2 cellular contexts compared by ENCODE assay signal in the genomic region with DNA sequence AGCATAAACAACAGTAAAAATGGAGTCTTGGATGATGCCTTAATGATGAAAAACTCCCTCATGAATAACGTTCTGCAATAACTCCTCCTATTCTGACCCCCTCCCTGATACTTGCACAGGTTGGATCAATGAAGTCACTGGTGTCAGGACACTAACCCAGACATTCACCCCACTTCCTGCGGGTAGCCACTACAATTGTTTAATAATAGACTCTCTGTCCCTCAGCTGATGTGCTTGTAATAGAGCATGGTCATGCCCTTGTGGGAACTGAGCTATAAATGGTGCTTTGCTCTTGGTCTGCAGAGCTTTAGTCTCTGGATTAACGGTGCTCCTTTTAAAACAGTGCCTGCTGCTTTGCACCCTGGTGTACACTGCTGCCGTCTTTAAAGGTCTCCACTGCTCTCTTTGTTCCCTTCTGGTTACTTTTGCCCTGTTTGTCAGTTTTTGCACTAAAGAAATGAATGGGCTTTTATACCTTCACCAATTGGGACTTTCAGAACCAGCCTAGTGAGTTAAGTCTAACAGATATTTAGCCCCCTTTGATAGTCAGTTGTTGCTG.
TF ChIP-seq lines count a peak whose summit lies in the region.

No MANE protein-coding gene starts in this region.

TF ChIP-seq in IMR-90, 13 proteins besides CTCF, POLR2A, EP300 and RAD21:
- TF ChIP-seq CHD1 (IDR thresholded peaks at IDR 0.05; ENCODE audit: low read depth, low read length) (no peak), MAFK (IDR thresholded peaks at IDR 0.05; ENCODE audit: low read depth, low read length) (no peak), SMC3 (IDR thresholded peaks at IDR 0.05; ENCODE audit: low read depth, low read length) (no peak), RFX5 (IDR thresholded peaks at IDR 0.05; ENCODE audit: low read depth, low read length) (no peak)
- TF ChIP-seq, protein P1, sequence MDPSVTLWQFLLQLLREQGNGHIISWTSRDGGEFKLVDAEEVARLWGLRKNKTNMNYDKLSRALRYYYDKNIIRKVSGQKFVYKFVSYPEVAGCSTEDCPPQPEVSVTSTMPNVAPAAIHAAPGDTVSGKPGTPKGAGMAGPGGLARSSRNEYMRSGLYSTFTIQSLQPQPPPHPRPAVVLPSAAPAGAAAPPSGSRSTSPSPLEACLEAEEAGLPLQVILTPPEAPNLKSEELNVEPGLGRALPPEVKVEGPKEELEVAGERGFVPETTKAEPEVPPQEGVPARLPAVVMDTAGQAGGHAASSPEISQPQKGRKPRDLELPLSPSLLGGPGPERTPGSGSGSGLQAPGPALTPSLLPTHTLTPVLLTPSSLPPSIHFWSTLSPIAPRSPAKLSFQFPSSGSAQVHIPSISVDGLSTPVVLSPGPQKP (IDR thresholded peaks at IDR 0.05; ENCODE audit: borderline replicate concordance, low read depth, low read length), result no peak
- TF ChIP-seq, protein P2, sequence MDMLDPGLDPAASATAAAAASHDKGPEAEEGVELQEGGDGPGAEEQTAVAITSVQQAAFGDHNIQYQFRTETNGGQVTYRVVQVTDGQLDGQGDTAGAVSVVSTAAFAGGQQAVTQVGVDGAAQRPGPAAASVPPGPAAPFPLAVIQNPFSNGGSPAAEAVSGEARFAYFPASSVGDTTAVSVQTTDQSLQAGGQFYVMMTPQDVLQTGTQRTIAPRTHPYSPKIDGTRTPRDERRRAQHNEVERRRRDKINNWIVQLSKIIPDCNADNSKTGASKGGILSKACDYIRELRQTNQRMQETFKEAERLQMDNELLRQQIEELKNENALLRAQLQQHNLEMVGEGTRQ (IDR thresholded peaks at IDR 0.05; ENCODE audit: low read depth, low read length), result no peak

TF ChIP-seq in HepG2, 621 proteins besides CTCF, POLR2A, EP300 and RAD21:
- TF ChIP-seq ZNF788 (CRISPR knock-in tag; IDR thresholded peaks at IDR 0.05; ENCODE audit: borderline replicate concordance) (no peak), PTBP1 (IDR thresholded peaks at IDR 0.05; ENCODE audit: low read depth, low read length, poor library complexity, severe bottlenecking) (no peak), HNRNPH1 (optimal IDR thresholded peaks at IDR 0.05; ENCODE audit: low read depth, low read length) (no peak), GTF3A (CRISPR knock-in tag; conservative IDR thresholded peaks at IDR 0.05) (no peak), ZNF629 (CRISPR knock-in tag; conservative IDR thresholded peaks at IDR 0.05) (no peak), DNMT1 (CRISPR knock-in tag; IDR thresholded peaks at IDR 0.05) (no peak), ZNF10 (CRISPR knock-in tag; IDR thresholded peaks at IDR 0.05; ENCODE audit: borderline replicate concordance, low read depth) (no peak), MBD4 (IDR thresholded peaks at IDR 0.05; ENCODE audit: borderline replicate concordance, low read length) (no peak), FOXM1 (CRISPR knock-in tag; IDR thresholded peaks at IDR 0.05) (no peak), ZBTB38 (CRISPR knock-in tag; IDR thresholded peaks at IDR 0.05) (no peak), ZBTB21 (CRISPR knock-in tag; IDR thresholded peaks at IDR 0.05) (no peak), U2AF1 (optimal IDR thresholded peaks at IDR 0.05; ENCODE audit: low read depth, low read length) (no peak), HHEX (CRISPR knock-in tag; IDR thresholded peaks at IDR 0.05) (no peak), NFYC (CRISPR knock-in tag; IDR thresholded peaks at IDR 0.05) (no peak)
- TF ChIP-seq, protein P3, sequence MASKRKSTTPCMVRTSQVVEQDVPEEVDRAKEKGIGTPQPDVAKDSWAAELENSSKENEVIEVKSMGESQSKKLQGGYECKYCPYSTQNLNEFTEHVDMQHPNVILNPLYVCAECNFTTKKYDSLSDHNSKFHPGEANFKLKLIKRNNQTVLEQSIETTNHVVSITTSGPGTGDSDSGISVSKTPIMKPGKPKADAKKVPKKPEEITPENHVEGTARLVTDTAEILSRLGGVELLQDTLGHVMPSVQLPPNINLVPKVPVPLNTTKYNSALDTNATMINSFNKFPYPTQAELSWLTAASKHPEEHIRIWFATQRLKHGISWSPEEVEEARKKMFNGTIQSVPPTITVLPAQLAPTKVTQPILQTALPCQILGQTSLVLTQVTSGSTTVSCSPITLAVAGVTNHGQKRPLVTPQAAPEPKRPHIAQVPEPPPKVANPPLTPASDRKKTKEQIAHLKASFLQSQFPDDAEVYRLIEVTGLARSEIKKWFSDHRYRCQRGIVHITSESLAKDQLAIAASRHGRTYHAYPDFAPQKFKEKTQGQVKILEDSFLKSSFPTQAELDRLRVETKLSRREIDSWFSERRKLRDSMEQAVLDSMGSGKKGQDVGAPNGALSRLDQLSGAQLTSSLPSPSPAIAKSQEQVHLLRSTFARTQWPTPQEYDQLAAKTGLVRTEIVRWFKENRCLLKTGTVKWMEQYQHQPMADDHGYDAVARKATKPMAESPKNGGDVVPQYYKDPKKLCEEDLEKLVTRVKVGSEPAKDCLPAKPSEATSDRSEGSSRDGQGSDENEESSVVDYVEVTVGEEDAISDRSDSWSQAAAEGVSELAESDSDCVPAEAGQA (IDR thresholded peaks at IDR 0.05; ENCODE audit: low read depth), result no peak
- TF ChIP-seq, protein P3 (CRISPR knock-in tag; IDR thresholded peaks at IDR 0.05; ENCODE audit: borderline replicate concordance), result no peak
- TF ChIP-seq, protein P4, sequence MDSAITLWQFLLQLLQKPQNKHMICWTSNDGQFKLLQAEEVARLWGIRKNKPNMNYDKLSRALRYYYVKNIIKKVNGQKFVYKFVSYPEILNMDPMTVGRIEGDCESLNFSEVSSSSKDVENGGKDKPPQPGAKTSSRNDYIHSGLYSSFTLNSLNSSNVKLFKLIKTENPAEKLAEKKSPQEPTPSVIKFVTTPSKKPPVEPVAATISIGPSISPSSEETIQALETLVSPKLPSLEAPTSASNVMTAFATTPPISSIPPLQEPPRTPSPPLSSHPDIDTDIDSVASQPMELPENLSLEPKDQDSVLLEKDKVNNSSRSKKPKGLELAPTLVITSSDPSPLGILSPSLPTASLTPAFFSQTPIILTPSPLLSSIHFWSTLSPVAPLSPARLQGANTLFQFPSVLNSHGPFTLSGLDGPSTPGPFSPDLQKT (CRISPR knock-in tag; IDR thresholded peaks at IDR 0.05; ENCODE audit: borderline replicate concordance), result no peak
- TF ChIP-seq, protein P5, sequence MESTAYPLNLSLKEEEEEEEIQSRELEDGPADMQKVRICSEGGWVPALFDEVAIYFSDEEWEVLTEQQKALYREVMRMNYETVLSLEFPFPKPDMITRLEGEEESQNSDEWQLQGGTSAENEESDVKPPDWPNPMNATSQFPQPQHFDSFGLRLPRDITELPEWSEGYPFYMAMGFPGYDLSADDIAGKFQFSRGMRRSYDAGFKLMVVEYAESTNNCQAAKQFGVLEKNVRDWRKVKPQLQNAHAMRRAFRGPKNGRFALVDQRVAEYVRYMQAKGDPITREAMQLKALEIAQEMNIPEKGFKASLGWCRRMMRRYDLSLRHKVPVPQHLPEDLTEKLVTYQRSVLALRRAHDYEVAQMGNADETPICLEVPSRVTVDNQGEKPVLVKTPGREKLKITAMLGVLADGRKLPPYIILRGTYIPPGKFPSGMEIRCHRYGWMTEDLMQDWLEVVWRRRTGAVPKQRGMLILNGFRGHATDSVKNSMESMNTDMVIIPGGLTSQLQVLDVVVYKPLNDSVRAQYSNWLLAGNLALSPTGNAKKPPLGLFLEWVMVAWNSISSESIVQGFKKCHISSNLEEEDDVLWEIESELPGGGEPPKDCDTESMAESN (CRISPR knock-in tag; conservative IDR thresholded peaks at IDR 0.05), result no peak
- TF ChIP-seq, protein P6, sequence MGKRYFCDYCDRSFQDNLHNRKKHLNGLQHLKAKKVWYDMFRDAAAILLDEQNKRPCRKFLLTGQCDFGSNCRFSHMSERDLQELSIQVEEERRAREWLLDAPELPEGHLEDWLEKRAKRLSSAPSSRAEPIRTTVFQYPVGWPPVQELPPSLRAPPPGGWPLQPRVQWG (CRISPR knock-in tag; IDR thresholded peaks at IDR 0.05; ENCODE audit: borderline replicate concordance, low read depth), result no peak
